In the genomic region with DNA sequence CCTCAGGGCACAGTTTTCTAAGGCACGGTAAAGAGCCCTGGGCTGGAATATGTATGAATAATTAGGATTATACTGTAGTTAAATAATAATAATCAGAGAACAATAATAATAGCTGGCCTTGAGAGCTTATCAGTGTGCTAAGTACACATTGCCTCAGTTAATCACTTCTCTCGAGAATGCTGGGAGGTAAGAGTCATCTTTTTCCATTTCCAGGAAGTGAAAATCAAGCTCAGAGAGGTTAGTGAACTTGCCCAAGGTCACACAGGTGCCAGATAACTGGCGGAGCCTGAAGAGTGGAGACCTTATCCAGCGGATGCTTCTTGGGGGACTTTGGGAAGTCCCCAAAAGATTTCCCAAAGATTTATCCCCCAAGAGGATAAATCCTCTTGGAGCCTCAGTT, we compare ENCODE assay signal across 18 cellular contexts. TPM values are rescaled to one million over a fixed set of nuclear protein-coding genes. Genes with fewer than 3 reads are reported as not detected.
DNase-seq lines count a peak whose midpoint lies in the region; ATAC-seq and TF ChIP-seq lines count a peak whose summit lies in the region.
"Had no signal": no experiment of that assay in that cellular context is flagged by ENCODE, and none has a peak within 500 bp of the region (broad histone marks: within the 10 kb centered on the region; RNA-seq: fewer than 3 reads in every experiment).

No MANE protein-coding gene starts in this region.

- peak overlapping the region; percentile 60 for H3K27ac Mint-ChIP-seq in stimulated activated effector memory CD8-positive, alpha-beta T cell treated with anti-CD3 and anti-CD28 coated beads, Interleukin-12 subunit alpha, Interleukin-12 subunit beta, amount 100 ng/mL, for 72 hours
- H3K27ac Mint-ChIP-seq in MCF 10A (ENCODE audit: low read depth, unreplicated experiment) = no peak overlapping the region
- H3K27ac Mint-ChIP-seq: CD4-positive, alpha-beta memory T cell; HFFc6 had no signal

- H3K4me2 ChIP-seq in Karpas-422 (ENCODE audit: low read depth, low read length, poor library complexity, severe bottlenecking) (peak overlapping the region; percentile 32), hepatocyte (no peak overlapping the region)

- H3K27me3 ChIP-seq in Karpas-422 (ENCODE audit: low read length) (no peaks in the 10 kb centered on the region), hepatocyte (no peaks in the 10 kb centered on the region), thyroid gland (no peaks in the 10 kb centered on the region)

- H3K4me1 Mint-ChIP-seq in stimulated activated effector memory CD8-positive, alpha-beta T cell treated with anti-CD3 and anti-CD28 coated beads, Interleukin-12 subunit alpha, Interleukin-12 subunit beta, amount 100 ng/mL, for 72 hours = no peaks in the 10 kb centered on the region
- no peaks in the 10 kb centered on the region for H3K4me1 Mint-ChIP-seq in MCF 10A (ENCODE audit: insufficient read depth, unreplicated experiment)
- H3K4me1 Mint-ChIP-seq: CD4-positive, alpha-beta memory T cell had no signal

- H4K20me1 ChIP-seq in Karpas-422 (ENCODE audit: insufficient read depth, low read depth, low read length) (no peaks in the 10 kb centered on the region), hepatocyte (ENCODE audit: insufficient read depth, poor library complexity, severe bottlenecking) (no peaks in the 10 kb centered on the region)

- no peak for TF ChIP-seq POLR2A in thyroid gland (IDR thresholded peaks at IDR 0.05)

- H3K4me3 ChIP-seq in Karpas-422 (ENCODE audit: low read length) (no peak overlapping the region), hepatocyte (no peak overlapping the region), thyroid gland (replicated peaks in 1 of 3) (no peak overlapping the region)
- H3K4me3 ChIP-seq: HAP-1 had no signal

- intact Hi-C loops in MCF 10A (cut with micrococcal nuclease) (no loop called here), thyroid gland (cut with DNase I) (no loop called here)

- peak overlapping the region; percentile 59 for H3K9ac ChIP-seq in Karpas-422 (ENCODE audit: low read length)

- no peaks in the 10 kb centered on the region for H3K36me3 ChIP-seq in Karpas-422 (ENCODE audit: insufficient read depth, low read length)
- no peaks in the 10 kb centered on the region for H3K36me3 ChIP-seq in hepatocyte (replicated peaks; ENCODE audit: insufficient read depth, low read depth)
- H3K36me3 ChIP-seq in thyroid gland = no peaks in the 10 kb centered on the region
- H3K36me3 ChIP-seq: HAP-1 had no signal

- DNase-seq in Karpas-422 = no peak
- peak; percentile 21 for DNase-seq in amniotic epithelial cell (ENCODE audit: low read depth)
- peak; percentile 39 for DNase-seq in hepatocyte (ENCODE audit: low spot score)
- DNase-seq in stimulated activated effector memory CD8-positive, alpha-beta T cell treated with anti-CD3 and anti-CD28 coated beads, Interleukin-12 subunit alpha, Interleukin-12 subunit beta, amount 100 ng/mL, for 72 hours (ENCODE audit: low spot score in 2 of 2) = no peak
- DNase-seq in MCF 10A (ENCODE audit: unreplicated experiment) = no peak
- no peak for DNase-seq in thyroid gland
- DNase-seq: AML-193; C1 segment of cervical spinal cord; Calu3; CD4-positive, alpha-beta memory T cell; COR-L47; DMS53; DMS79 treated with DMSO at 0.1 percent for 48 hours; GF-D8; GOT3; HFFc6 had no signal

- no peak overlapping the region for H3K4me3 Mint-ChIP-seq in stimulated activated effector memory CD8-positive, alpha-beta T cell treated with anti-CD3 and anti-CD28 coated beads, Interleukin-12 subunit alpha, Interleukin-12 subunit beta, amount 100 ng/mL, for 72 hours
- H3K4me3 Mint-ChIP-seq in MCF 10A (ENCODE audit: unreplicated experiment) = no peak overlapping the region
- H3K4me3 Mint-ChIP-seq: CD4-positive, alpha-beta memory T cell; HFFc6 had no signal

- H3K36me3 Mint-ChIP-seq in stimulated activated effector memory CD8-positive, alpha-beta T cell treated with anti-CD3 and anti-CD28 coated beads, Interleukin-12 subunit alpha, Interleukin-12 subunit beta, amount 100 ng/mL, for 72 hours = no peaks in the 10 kb centered on the region
- no peaks in the 10 kb centered on the region for H3K36me3 Mint-ChIP-seq in MCF 10A (ENCODE audit: insufficient read depth, unreplicated experiment)
- H3K36me3 Mint-ChIP-seq: CD4-positive, alpha-beta memory T cell had no signal

- CTCF ChIA-PET in MCF 10A (lab: Yijun Ruan, JAX) = interaction anchor here (0.6 kb wide), 1 partner anchor 942 kb away, joined by 4 read pairs; no protein-coding TSS in a partner anchor

- H3K27ac ChIP-seq in Karpas-422 (ENCODE audit: low read length) = peak overlapping the region; percentile 74
- H3K27ac ChIP-seq in hepatocyte = peak overlapping the region; percentile 44
- H3K27ac ChIP-seq in thyroid gland = no peak overlapping the region

- TF ChIP-seq CTCF in hepatocyte (IDR thresholded peaks at IDR 0.05; ENCODE audit: poor library complexity) = no peak
- no peak for TF ChIP-seq CTCF in MCF 10A (IDR thresholded peaks at IDR 0.05; ENCODE audit: unreplicated experiment)
- no peak for TF ChIP-seq CTCF in thyroid gland (IDR thresholded peaks at IDR 0.05)

- H2AFZ ChIP-seq in Karpas-422 (ENCODE audit: low read length) (no peak overlapping the region; the same call in 1 of the 2 replicates), hepatocyte (no peak overlapping the region)

- H3K27me3 Mint-ChIP-seq in MCF 10A (ENCODE audit: insufficient read depth, unreplicated experiment) = no peaks in the 10 kb centered on the region
- H3K27me3 Mint-ChIP-seq: CD4-positive, alpha-beta memory T cell had no signal

- no peaks in the 10 kb centered on the region for H3K9me3 Mint-ChIP-seq in stimulated activated effector memory CD8-positive, alpha-beta T cell treated with anti-CD3 and anti-CD28 coated beads, Interleukin-12 subunit alpha, Interleukin-12 subunit beta, amount 100 ng/mL, for 72 hours
- H3K9me3 Mint-ChIP-seq in MCF 10A (ENCODE audit: unreplicated experiment) = no peaks in the 10 kb centered on the region
- H3K9me3 Mint-ChIP-seq: CD4-positive, alpha-beta memory T cell; HFFc6 had no signal

- H3K9me2 ChIP-seq in Karpas-422 (replicated peaks; ENCODE audit: insufficient read depth, low read length) = no peaks in the 10 kb centered on the region
- no peaks in the 10 kb centered on the region for H3K9me2 ChIP-seq in hepatocyte (replicated peaks; ENCODE audit: insufficient read depth)

- POLR2A ChIA-PET in MCF 10A (lab: Yijun Ruan, JAX) = interaction anchor here (0.5 to 1.0 kb wide), 3 partner anchors 56 to 641 kb away, joined by 3 read pairs; a partner anchor contains a TSS

- ATAC-seq in stimulated activated effector memory CD8-positive, alpha-beta T cell treated with anti-CD3 and anti-CD28 coated beads, Interleukin-12 subunit alpha, Interleukin-12 subunit beta, amount 100 ng/mL, for 72 hours = no peak
- no peak for ATAC-seq in GM18502 (IDR thresholded peaks at IDR 0.05; ENCODE audit: poor library complexity, unreplicated experiment)

- H3K79me2 ChIP-seq in Karpas-422 (ENCODE audit: low read length) = no peaks in the 10 kb centered on the region
- H3K79me2 ChIP-seq in hepatocyte = no peaks in the 10 kb centered on the region

- no TSS peak for BruUV-seq in MCF 10A (replicated peaks; lab: Mats Ljungman, UMichigan)

- WGBS in hepatocyte (ENCODE audit: low lambda C conversion rate, missing lambda C conversion rate) = 66% methylated on average over 4 of the region's 4 CpGs
- 78 to 84% methylated on average over 4 of the region's 4 CpGs for WGBS in thyroid gland, 2 donors

- H3K4me1 ChIP-seq in Karpas-422 (ENCODE audit: low read length) = peaks cover 60% of the 10 kb centered on the region
- peaks cover 11% of the 10 kb centered on the region for H3K4me1 ChIP-seq in hepatocyte (ENCODE audit: insufficient read depth)
- H3K4me1 ChIP-seq in thyroid gland = no peaks in the 10 kb centered on the region
- H3K4me1 ChIP-seq: HAP-1 had no signal

- H3K9me3 ChIP-seq in Karpas-422 (ENCODE audit: low read length) (no peaks in the 10 kb centered on the region), hepatocyte (ENCODE audit: low read depth) (no peaks in the 10 kb centered on the region), thyroid gland (no peaks in the 10 kb centered on the region)
- H3K9me3 ChIP-seq: HAP-1 had no signal

RNA-seq across cellular contexts. Expression of a gene that starts 19.4 kb away (rescaled TPM):
- total RNA-seq in Karpas-422 (2014; rRNA removed; shearing (Covaris generic); ENCODE audit: low replicate concordance) = 47.6 and 54.8 TPM in 2 replicates
- total RNA-seq in hepatocyte (29.2 and 31.1 TPM in 2 replicates), MCF 10A (2022) (15.4 and 17.3 TPM in 2 replicates), thyroid gland (10 to 100 TPM; 29.7 to 57.3 (median 35.8) TPM)
- 33.1 and 37.5 TPM in 2 replicates for polyA plus RNA-seq in hepatocyte

RNA-seq across cellular contexts. Expression of a gene that starts 26.9 kb away (rescaled TPM):
- total RNA-seq in Karpas-422 (2014; rRNA removed; shearing (Covaris generic); ENCODE audit: low replicate concordance) = 51.4 and 85.6 TPM in 2 replicates
- total RNA-seq in hepatocyte (24.5 and 28.0 TPM in 2 replicates), MCF 10A (2022) (1.4 and 2.0 TPM in 2 replicates), thyroid gland (100 to 1,000 TPM; 193 to 291 (median 248) TPM)
- polyA plus RNA-seq in hepatocyte = 24.0 and 24.6 TPM in 2 replicates

Comparison
In these comparisons a context has a peak if more than half of its experiments do, and no peak if none do; other contexts are left out.
1. DNase-seq: peak in amniotic epithelial cell (single experiment) and hepatocyte (single experiment); none in Karpas-422 (single experiment), stimulated activated effector memory CD8-positive, alpha-beta T cell treated with anti-CD3 and anti-CD28 coated beads, Interleukin-12 subunit alpha, Interleukin-12 subunit beta, amount 100 ng/mL, for 72 hours (0 of 2), MCF 10A (single experiment) and thyroid gland (0 of 2).
2. H3K27ac ChIP-seq: peak in Karpas-422 (single experiment) and hepatocyte (single experiment); none in thyroid gland (0 of 3).